In the genomic region with DNA sequence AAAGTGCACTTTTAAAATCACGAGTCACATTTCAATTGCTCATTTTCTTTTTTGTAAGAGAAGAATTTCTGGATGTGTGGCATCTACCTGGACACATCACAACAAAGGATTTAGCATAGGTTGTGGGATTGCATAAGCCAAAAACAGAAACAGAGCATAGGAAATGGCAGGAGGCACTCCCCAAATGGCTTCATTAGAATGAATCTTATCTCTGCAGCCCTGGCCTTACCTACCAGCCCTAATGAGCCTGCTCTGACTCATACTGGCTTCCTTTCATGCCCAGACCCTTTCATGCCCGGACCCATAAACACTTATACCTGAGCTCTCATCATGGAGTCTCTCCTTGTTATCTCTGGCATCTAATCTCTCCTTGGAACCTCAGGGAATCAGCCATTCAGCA, we compare ENCODE assay signal across 16 cellular contexts. TPM values are rescaled to one million over a fixed set of nuclear protein-coding genes. Genes with fewer than 3 reads are reported as not detected.
"Had no signal": no experiment of that assay in that cellular context is flagged by ENCODE, and none has a peak within 500 bp of the region (broad histone marks: within the 10 kb centered on the region; RNA-seq: fewer than 3 reads in every experiment).

No MANE protein-coding gene starts in this region.

- H3K9me3 Mint-ChIP-seq: activated B cell treated with CpG ODN at 0.5 μM for 24 hours; activated CD8-positive, alpha-beta T cell treated with anti-CD3 and anti-CD28 coated beads for 36 hours; T-helper 2 cell treated with Interferon-gamma antibody and Interleukin-4, amounts not matched to agents 5 μg/mL and 100 μg/mL, for 36 hours had no signal

- H3K4me1 ChIP-seq: pancreas had no signal

- ATAC-seq: activated CD8-positive, alpha-beta T cell treated with anti-CD3 and anti-CD28 coated beads for 36 hours; mucosa of descending colon; naive thymus-derived CD4-positive, alpha-beta T cell; pancreas; stimulated activated memory B cell treated with anti-CD40 and anti-IgM and Interleukin-4, amounts not matched to agents 10 μg/mL and 1 μg/mL and 100 μg/mL, for 72 hours had no signal

- FAIRE-seq: frontal cortex, pancreas had no signal

- H3K36me3 Mint-ChIP-seq: activated naive CD8-positive, alpha-beta T cell; brain; naive thymus-derived CD4-positive, alpha-beta T cell; stimulated activated memory B cell treated with anti-CD40 and anti-IgM and Interleukin-4, amounts not matched to agents 10 μg/mL and 1 μg/mL and 100 μg/mL, for 72 hours had no signal

- H3K4me3 ChIP-seq: mucosa of descending colon, pancreas had no signal

- H3K27ac ChIP-seq: pancreas had no signal

- H3K36me3 ChIP-seq: pancreas had no signal

- DNase-seq: activated B cell treated with CpG ODN at 0.5 μM for 24 hours; activated CD4-positive, alpha-beta T cell treated with anti-CD3 and anti-CD28 coated beads for 48 hours; activated CD8-positive, alpha-beta T cell treated with anti-CD3 and anti-CD28 coated beads for 36 hours; activated effector memory CD4-positive, alpha-beta T cell treated with anti-CD3 and anti-CD28 coated beads, Interleukin-2, amount 50 U/mL, for 16 hours; activated T-cell treated with anti-CD3 and anti-CD28 coated beads, Interleukin-2, amount 50 U/mL, for 48 hours; amygdala; cortex of kidney; effector CD4-positive, alpha-beta T cell; mucosa of descending colon; naive thymus-derived CD4-positive, alpha-beta T cell; pancreas had no signal

- H3K27ac Mint-ChIP-seq: activated B cell treated with CpG ODN at 0.5 μM for 24 hours; activated CD8-positive, alpha-beta T cell treated with anti-CD3 and anti-CD28 coated beads for 36 hours; activated naive CD8-positive, alpha-beta T cell; brain; naive thymus-derived CD4-positive, alpha-beta T cell; stimulated activated memory B cell treated with anti-CD40 and anti-IgM and Interleukin-4, amounts not matched to agents 10 μg/mL and 1 μg/mL and 100 μg/mL, for 72 hours; T-helper 2 cell treated with Interferon-gamma antibody and Interleukin-4, amounts not matched to agents 5 μg/mL and 100 μg/mL, for 36 hours had no signal

- H3K27me3 Mint-ChIP-seq: brain; stimulated activated memory B cell treated with anti-CD40 and anti-IgM and Interleukin-4, amounts not matched to agents 10 μg/mL and 1 μg/mL and 100 μg/mL, for 72 hours had no signal

- H3K27me3 ChIP-seq: pancreas had no signal

- H3K4me1 Mint-ChIP-seq: activated B cell treated with CpG ODN at 0.5 μM for 24 hours; brain; stimulated activated memory B cell treated with anti-CD40 and anti-IgM and Interleukin-4, amounts not matched to agents 10 μg/mL and 1 μg/mL and 100 μg/mL, for 72 hours had no signal

- H3K4me3 Mint-ChIP-seq: activated B cell treated with CpG ODN at 0.5 μM for 24 hours; activated CD8-positive, alpha-beta T cell treated with anti-CD3 and anti-CD28 coated beads for 36 hours; activated naive CD8-positive, alpha-beta T cell; brain; naive thymus-derived CD4-positive, alpha-beta T cell; stimulated activated memory B cell treated with anti-CD40 and anti-IgM and Interleukin-4, amounts not matched to agents 10 μg/mL and 1 μg/mL and 100 μg/mL, for 72 hours; T-helper 2 cell treated with Interferon-gamma antibody and Interleukin-4, amounts not matched to agents 5 μg/mL and 100 μg/mL, for 36 hours had no signal

RNA-seq across cellular contexts. Expression of gene SPTLC3, which starts 23.9 kb away (rescaled TPM):
- total RNA-seq: activated B cell treated with CpG ODN at 0.5 μM for 24 hours had no signal
